ENCODE assay signal across 14 cellular contexts in genomic region chrX:2965965-2966364, GRCh38. TPM values are rescaled to one million over a fixed set of nuclear protein-coding genes. Genes with fewer than 3 reads are reported as not detected.
DNase-seq lines count a peak whose midpoint lies in the region; ATAC-seq and TF ChIP-seq lines count a peak whose summit lies in the region.
"Had no signal": no experiment of that assay in that cellular context is flagged by ENCODE, and none has a peak within 500 bp of the region (broad histone marks: within the 10 kb centered on the region; RNA-seq: fewer than 3 reads in every experiment).

No MANE protein-coding gene starts in this region.

- H3K4me3 Mint-ChIP-seq in endothelial cell (ENCODE audit: unreplicated experiment), result no peak overlapping the region

- H3K27ac ChIP-seq in A673 (ENCODE audit: low read depth, low read length, poor library complexity, severe bottlenecking), result no peak overlapping the region

- POLR2A ChIA-PET in A673 (lab: Charles Lee; ENCODE audit: low non-redundant PET), result no interaction called here

- H3K36me3 ChIP-seq in A673 (ENCODE audit: insufficient read depth, low read length, poor library complexity, severe bottlenecking), result no peaks in the 10 kb centered on the region

- no TSS peak for BruUV-seq in A673 (replicated peaks; lab: Mats Ljungman, UMichigan)

- peaks cover 12% of the 10 kb centered on the region for H3K4me1 Mint-ChIP-seq in endothelial cell (ENCODE audit: unreplicated experiment)

- no peak overlapping the region for H3K4me3 ChIP-seq in A673 (ENCODE audit: low read depth, low read length, poor library complexity, severe bottlenecking)

- H3K9me3 Mint-ChIP-seq in endothelial cell (ENCODE audit: unreplicated experiment), result no peaks in the 10 kb centered on the region

- peak; percentile 82 for ATAC-seq in HG02759 (IDR thresholded peaks at IDR 0.05; ENCODE audit: unreplicated experiment)
- ATAC-seq: left cardiac atrium had no signal

- no peaks in the 10 kb centered on the region for H3K9me3 ChIP-seq in A673 (ENCODE audit: low read depth, low read length, poor library complexity, severe bottlenecking)

- H3K27ac Mint-ChIP-seq in endothelial cell (ENCODE audit: unreplicated experiment), result no peak overlapping the region

- CTCF ChIA-PET in A673 (lab: Charles Lee), result no interaction called here

- TF ChIP-seq CTCF in endothelial cell (IDR thresholded peaks at IDR 0.05; ENCODE audit: unreplicated experiment) (no peak), A673 (conservative IDR thresholded peaks at IDR 0.05; ENCODE audit: low read depth, low read length) (no peak)

- no peaks in the 10 kb centered on the region for H3K36me3 Mint-ChIP-seq in endothelial cell (ENCODE audit: low read depth, unreplicated experiment)

- no peaks in the 10 kb centered on the region for H3K27me3 Mint-ChIP-seq in endothelial cell (ENCODE audit: unreplicated experiment)

- no peaks in the 10 kb centered on the region for H3K4me1 ChIP-seq in A673 (ENCODE audit: insufficient read depth, low read length, poor library complexity, severe bottlenecking)

- DNase-seq in activated CD4-positive, alpha-beta T cell treated with anti-CD3 and anti-CD28 coated beads for 48 hours, result peak; percentile 13
- no peak for DNase-seq in activated CD4-positive, alpha-beta T cell treated with anti-CD3 and anti-CD28 coated beads for 4 hours
- DNase-seq in NOMO-1 treated with dmso at 0.1 percent for 144 hours (lab: John Stamatoyannopoulos, UW; ENCODE audit: unreplicated experiment), result peak; percentile 57
- DNase-seq in stimulated activated CD8-positive, alpha-beta memory T cell treated with anti-CD3 and anti-CD28 coated beads, Interleukin-4, amount 100 ng/mL, for 48 hours, result peak; percentile 22
- DNase-seq in endothelial cell (ENCODE audit: low spot score), result no peak
- DNase-seq in A673 (ENCODE audit: low spot score), result no peak
- DNase-seq in NCI-H748 treated with DMSO at 0.1 percent for 48 hours (lab: John Stamatoyannopoulos, UW), result no peak
- DNase-seq: central memory CD4-positive, alpha-beta T cell; DND-41; left cardiac atrium; NCI-H1436; substantia nigra had no signal

- peaks cover 33% of the 10 kb centered on the region for H3K27me3 ChIP-seq in A673 (replicated peaks; ENCODE audit: insufficient read depth, low read depth, low read length, poor library complexity)

- intact Hi-C loops in A673 (cut with micrococcal nuclease; ENCODE audit: unreplicated experiment), result no loop called here

RNA-seq across cellular contexts. Expression of gene ARSD, which starts 36.8 kb away (rescaled TPM):
- total RNA-seq in endothelial cell (ENCODE audit: unreplicated experiment), result 19.8 TPM
- 1.2 and 1.6 TPM in 2 replicates for total RNA-seq in A673 (2021)

RNA-seq across cellular contexts. Expression of gene ARSH, which starts 40.4 kb away (rescaled TPM):
- total RNA-seq in endothelial cell (ENCODE audit: unreplicated experiment), result not detected
- not detected in 2 replicates for total RNA-seq in A673 (2021)
- total RNA-seq: A172, left cardiac atrium had no signal

Comparison
In these comparisons a context has a peak if more than half of its experiments do, and no peak if none do; other contexts are left out.
1. DNase-seq: peak in activated CD4-positive, alpha-beta T cell treated with anti-CD3 and anti-CD28 coated beads for 48 hours (single experiment), NOMO-1 treated with dmso at 0.1 percent for 144 hours (single experiment) and stimulated activated CD8-positive, alpha-beta memory T cell treated with anti-CD3 and anti-CD28 coated beads, Interleukin-4, amount 100 ng/mL, for 48 hours (single experiment); none in activated CD4-positive, alpha-beta T cell treated with anti-CD3 and anti-CD28 coated beads for 4 hours (0 of 2), endothelial cell (single experiment), A673 (single experiment) and NCI-H748 treated with DMSO at 0.1 percent for 48 hours (single experiment).